In genomic region chr16:68244481-68244902, GRCh38 we compare ENCODE assay signal across 7 cellular contexts.
DNase-seq lines count a peak whose midpoint lies in the region; ATAC-seq and TF ChIP-seq lines count a peak whose summit lies in the region.

No MANE protein-coding gene starts in this region.

- TF ChIP-seq CTCF in HEK293 (tag by site-specific recombination; IDR thresholded peaks at IDR 0.05) (no peak), WI38 (IDR thresholded peaks at IDR 0.05; ENCODE audit: low read depth, low read length) (no peak)

- CTCF ChIA-PET in HEK293 (lab: Yijun Ruan, JAX): interaction anchor here (1.1 to 3.6 kb wide), 4 partner anchors 17 to 84 kb away, joined by 4 to 14 read pairs (median 8); partner anchors contain the start of gene SLC7A6

- POLR2A ChIA-PET in HEK293 (lab: Yijun Ruan, JAX): interaction anchor here (0.7 to 1.8 kb wide), 8 partner anchors 8 to 278 kb away, joined by 3 to 7 read pairs (median 6); partner anchors contain the start of genes ESRP2, NFATC3, PRMT7 and SLC7A6

- H3K36me3 ChIP-seq in HEK293 (ENCODE audit: control insufficient read depth in 2 of 2, insufficient read depth in 1 of 2, low read length in 2 of 2): peaks cover 0 to 8% of the 10 kb centered on the region in 2 experiments; a peak in 2 of 3 replicates

- DNase-seq in AG20443 (ENCODE audit: low spot score): no peak
- no peak for DNase-seq in NCI-H2171 treated with DMSO at 0.1 percent for 48 hours (lab: John Stamatoyannopoulos, UW)

- H3K4me1 ChIP-seq in HEK293 (ENCODE audit: control insufficient read depth, insufficient read depth, low read length): 0 out of 2 replicates have a peak, but pooled peaks cover 2% of the 10 kb centered on the region

- ATAC-seq in stimulated activated memory B cell treated with anti-CD40 and anti-IgM and Interleukin-4, amounts not matched to agents 10 μg/mL and 1 μg/mL and 100 μg/mL, for 72 hours: no peak
- no peak for ATAC-seq in GM19467 (IDR thresholded peaks at IDR 0.05; ENCODE audit: unreplicated experiment)

- peak overlapping the region; percentile 29; the same call in 1 of the 2 replicates for H3K27ac ChIP-seq in HEK293 (ENCODE audit: extremely low read depth, low read depth, low read length)

- H3K4me3 ChIP-seq in HEK293 (ENCODE audit: low read depth, low read length) (peak overlapping the region; percentile 84), WI38 (ENCODE audit: low read depth, low read length) (peak overlapping the region; percentile 95), iPS-11a (ENCODE audit: low read depth, low read length) (peak overlapping the region; percentile 81)

- peak overlapping the region; percentile 100 for H3K4me3 Mint-ChIP-seq in stimulated activated memory B cell treated with anti-CD40 and anti-IgM and Interleukin-4, amounts not matched to agents 10 μg/mL and 1 μg/mL and 100 μg/mL, for 72 hours

- H3K36me3 Mint-ChIP-seq in stimulated activated memory B cell treated with anti-CD40 and anti-IgM and Interleukin-4, amounts not matched to agents 10 μg/mL and 1 μg/mL and 100 μg/mL, for 72 hours: no peaks in the 10 kb centered on the region

- H3K9me3 Mint-ChIP-seq in stimulated activated memory B cell treated with anti-CD40 and anti-IgM and Interleukin-4, amounts not matched to agents 10 μg/mL and 1 μg/mL and 100 μg/mL, for 72 hours: no peaks in the 10 kb centered on the region

- peaks cover 44% of the 10 kb centered on the region for H3K4me1 Mint-ChIP-seq in stimulated activated memory B cell treated with anti-CD40 and anti-IgM and Interleukin-4, amounts not matched to agents 10 μg/mL and 1 μg/mL and 100 μg/mL, for 72 hours

- H3K9me3 ChIP-seq in HEK293 (ENCODE audit: control insufficient read depth, insufficient read depth, low read depth, low read length): no peaks in the 10 kb centered on the region

- H3K27me3 Mint-ChIP-seq in stimulated activated memory B cell treated with anti-CD40 and anti-IgM and Interleukin-4, amounts not matched to agents 10 μg/mL and 1 μg/mL and 100 μg/mL, for 72 hours: no peaks in the 10 kb centered on the region

- peak overlapping the region; percentile 85 for H3K27ac Mint-ChIP-seq in stimulated activated memory B cell treated with anti-CD40 and anti-IgM and Interleukin-4, amounts not matched to agents 10 μg/mL and 1 μg/mL and 100 μg/mL, for 72 hours

TF ChIP-seq in HEK293, 187 proteins besides CTCF, POLR2A, EP300 and RAD21:
- TF ChIP-seq ZNF10 (tag by site-specific recombination; IDR thresholded peaks at IDR 0.05): no peak
